Comparison of ENCODE assay signal across 25 cellular contexts in genomic region chr9:110276827-110277226, GRCh38.
"Had no signal": no experiment of that assay in that cellular context is flagged by ENCODE, and none has a peak within 500 bp of the region (broad histone marks: within the 10 kb centered on the region; RNA-seq: fewer than 3 reads in every experiment).

No MANE protein-coding gene starts in this region.

- H3K27ac ChIP-seq: breast epithelium, Peyer's patch, RWPE1, SJSA1 had no signal

- H3K27me3 ChIP-seq: breast epithelium, Peyer's patch, SJSA1 had no signal

- H3K36me3 ChIP-seq: breast epithelium, Peyer's patch, SJSA1 had no signal

- DNase-seq: activated CD4-positive, alpha-beta T cell treated with anti-CD3 and anti-CD28 coated beads for 1 hour; activated CD4-positive, alpha-beta T cell treated with anti-CD3 and anti-CD28 coated beads, Interleukin-2, amount 10 ng/mL, durations not matched to agents 24 days and 14 days; activated CD4-positive, alpha-beta T cell treated with anti-CD3 and anti-CD28 coated beads, Interleukin-2, amount 50 U/mL, for 48 hours; activated CD8-positive, alpha-beta memory T cell treated with anti-CD3 and anti-CD28 coated beads, Interleukin-2, amount 10 ng/mL, durations not matched to agents 7 days and 5 days; activated effector memory CD4-positive, alpha-beta T cell treated with Interleukin-2 at 50 U/mL for 16 hours; activated naive CD4-positive, alpha-beta T cell; activated T-cell treated with anti-CD3 and anti-CD28 coated beads, Interleukin-2, amount 50 U/mL, for 24 hours; aorta; central memory CD4-positive, alpha-beta T cell; KG1; NCI-H1048; NCI-H1436 treated with DMSO at 0.1 percent for 48 hours; NCI-H187; NCI-H2081; NCI-H2227 treated with DMSO at 0.1 percent for 48 hours; NCI-H446 treated with DMSO at 0.1 percent for 48 hours; NCI-H524 treated with DMSO at 0.1 percent for 48 hours; Peyer's patch; Right ventricle myocardium superior; SW 1271 had no signal

- ATAC-seq: activated CD8-positive, alpha-beta memory T cell treated with anti-CD3 and anti-CD28 coated beads, Interleukin-2, amount 10 ng/mL, durations not matched to agents 7 days and 5 days; SK-N-SH treated with all-trans-retinoic acid at 6 μM for 48 hours; WTC11 had no signal

- H3K9me3 ChIP-seq: breast epithelium, Peyer's patch, SJSA1 had no signal

- H3K4me1 ChIP-seq: breast epithelium, Peyer's patch had no signal

- H3K4me3 ChIP-seq: breast epithelium, Peyer's patch, SJSA1 had no signal
